In the genomic region with DNA sequence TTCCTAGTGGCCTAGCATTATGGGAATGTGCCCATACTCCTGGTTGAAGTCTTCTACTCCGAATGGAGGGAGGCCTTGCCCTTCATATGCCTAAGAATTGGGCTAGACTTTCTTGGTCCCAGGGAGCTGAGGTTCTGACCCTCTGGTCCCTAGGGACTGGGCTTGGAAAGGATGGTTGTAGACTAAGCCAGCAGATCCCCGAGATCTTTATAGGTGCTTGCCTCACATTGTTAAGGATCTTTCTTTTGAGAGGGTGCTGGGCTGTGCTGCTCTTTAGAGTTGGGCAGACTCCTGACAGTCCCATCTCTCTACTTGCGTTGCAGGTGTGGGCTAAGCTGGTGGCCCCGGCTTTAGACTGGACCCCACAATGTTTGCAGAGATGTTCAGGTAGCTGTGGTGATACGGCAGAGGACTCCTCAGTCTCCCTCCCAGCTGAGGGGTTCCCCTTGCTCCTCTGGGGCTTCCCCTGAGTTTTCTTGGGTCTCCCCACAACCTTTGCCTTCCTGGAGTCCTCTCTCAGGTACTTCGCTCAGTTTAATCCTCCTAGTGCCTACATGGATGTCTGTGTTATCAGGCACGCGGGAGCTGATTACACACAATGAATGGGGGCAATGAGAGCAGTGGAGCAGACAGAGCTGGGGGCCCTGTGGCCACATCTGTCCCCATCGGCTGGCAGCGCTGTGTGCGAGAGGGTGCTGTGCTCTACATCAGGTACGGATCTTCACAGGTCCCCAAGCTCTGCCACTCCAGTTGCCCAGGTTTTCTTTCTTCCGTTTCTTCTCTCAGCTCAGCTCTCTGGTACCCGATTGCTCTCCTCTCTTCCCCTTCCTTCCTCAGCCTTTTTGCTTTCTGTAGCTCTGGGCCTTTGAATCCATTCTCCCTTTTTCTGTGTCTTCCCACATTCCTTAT, we compare ENCODE assay signal across 8 cellular contexts. TPM values are rescaled to one million over a fixed set of nuclear protein-coding genes. Genes with fewer than 3 reads are reported as not detected.
DNase-seq lines count a peak whose midpoint lies in the region; ATAC-seq and TF ChIP-seq lines count a peak whose summit lies in the region.

No MANE protein-coding gene starts in this region.

- H3K9me3 Mint-ChIP-seq in H9 (no peaks in the 10 kb centered on the region), activated B cell treated with CpG ODN at 0.5 μM for 24 hours (no peaks in the 10 kb centered on the region)

- no peak overlapping the region for H2AFZ ChIP-seq in H9 (ENCODE audit: low read length)
- H2AFZ ChIP-seq in smooth muscle cell (ENCODE audit: low read depth): no peak overlapping the region

- no peak overlapping the region for H3K23ac ChIP-seq in H9 (ENCODE audit: insufficient read length, low read depth, low read length)

- H3K4me2 ChIP-seq in H9 (ENCODE audit: insufficient read depth, insufficient read length, low read length) (peak overlapping the region; percentile 97), smooth muscle cell (peak overlapping the region; percentile 92)

- H3K4ac ChIP-seq in H9 (ENCODE audit: low read depth, low read length): no peak overlapping the region

- H3K79me1 ChIP-seq in H9 (ENCODE audit: insufficient read depth, low read depth, low read length, poor library complexity, severe bottlenecking): no peaks in the 10 kb centered on the region

- TF ChIP-seq CTCF in H9 (conservative IDR thresholded peaks at IDR 0.05) (no peak), activated B cell treated with CpG ODN at 0.5 μM for 24 hours (IDR thresholded peaks at IDR 0.05) (no peak), foreskin keratinocyte (conservative IDR thresholded peaks at IDR 0.05) (no peak), smooth muscle cell (IDR thresholded peaks at IDR 0.05; ENCODE audit: borderline replicate concordance, insufficient read depth, poor library complexity, severe bottlenecking) (no peak)

- H3K23me2 ChIP-seq in H9 (ENCODE audit: insufficient read length, low read depth, low read length, poor library complexity, severe bottlenecking): peaks cover 22% of the 10 kb centered on the region

- H2BK15ac ChIP-seq in H9 (ENCODE audit: low read depth, low read length): no peak overlapping the region

- no peak for DNase-seq in H9
- no peak for DNase-seq in activated B cell treated with CpG ODN at 0.5 μM for 24 hours
- DNase-seq in foreskin keratinocyte: no peak
- no peak for DNase-seq in smooth muscle cell (lab: John Stamatoyannopoulos, UW; ENCODE audit: unreplicated experiment)
- no peak for DNase-seq in posterior vena cava (ENCODE audit: low spot score)
- DNase-seq in stimulated activated CD4-positive, alpha-beta T cell treated with anti-CD3 and anti-CD28 coated beads, Interleukin-2, amount 100 ng/mL, for 48 hours: no peak

- CTCF ChIA-PET in activated B cell treated with CpG ODN at 0.5 μM for 24 hours (lab: Charles Lee): interaction anchor here (1.0 kb wide), 1 partner anchor 48 kb away, joined by 3 read pairs; no protein-coding TSS in a partner anchor

- no peak overlapping the region for H4K8ac ChIP-seq in H9 (replicated peaks; ENCODE audit: insufficient read length, low read depth, low read length)

- peak overlapping the region; percentile 96 for H3K4me3 Mint-ChIP-seq in H9
- H3K4me3 Mint-ChIP-seq in activated B cell treated with CpG ODN at 0.5 μM for 24 hours: peak overlapping the region; percentile 92

- peaks cover 30 to 45% of the 10 kb centered on the region in 2 experiments for H3K4me1 Mint-ChIP-seq in H9
- peaks cover 44% of the 10 kb centered on the region for H3K4me1 Mint-ChIP-seq in activated B cell treated with CpG ODN at 0.5 μM for 24 hours

- no peak overlapping the region for H3K18ac ChIP-seq in H9 (ENCODE audit: insufficient read length, low read depth, low read length)

- no peak overlapping the region for H3T11ph ChIP-seq in H9 (ENCODE audit: low read length)

- POLR2A ChIA-PET in activated B cell treated with CpG ODN at 0.5 μM for 24 hours (lab: Charles Lee): interaction anchor here (0.6 to 2.2 kb wide), 7 partner anchors 9 to 806 kb away, joined by 3 to 18 read pairs (median 5); partner anchors contain the start of genes ARHGAP9 and DCTN2

- no peak overlapping the region for H3K14ac ChIP-seq in H9 (ENCODE audit: insufficient read depth, low read length)

- H4K91ac ChIP-seq in H9 (ENCODE audit: insufficient read length, low read depth, low read length): no peak overlapping the region

- H3K27ac Mint-ChIP-seq in H9: peak overlapping the region in 2 of 3 experiments; percentile 95 to 97; a peak in 4 of 7 replicates
- peak overlapping the region; percentile 86 for H3K27ac Mint-ChIP-seq in activated B cell treated with CpG ODN at 0.5 μM for 24 hours

- H3K9me3 ChIP-seq in H9 (ENCODE audit: control insufficient read depth, low read depth, low read length) (no peaks in the 10 kb centered on the region), smooth muscle cell (replicated peaks; ENCODE audit: low read depth) (no peaks in the 10 kb centered on the region)

- peaks cover 3% of the 10 kb centered on the region; the same call in 1 of the 2 replicates for H3K4me1 ChIP-seq in H9 (ENCODE audit: insufficient read depth, low read length)
- H3K4me1 ChIP-seq in foreskin keratinocyte: peaks cover 14% of the 10 kb centered on the region
- H3K4me1 ChIP-seq in smooth muscle cell (ENCODE audit: low read depth): peaks cover 31% of the 10 kb centered on the region

- H3K36me3 Mint-ChIP-seq in H9 (ENCODE audit: insufficient read depth in 1 of 3, low read depth in 3 of 3) (peaks cover 11 to 38% (median 37%) of the 10 kb centered on the region in 3 experiments), activated B cell treated with CpG ODN at 0.5 μM for 24 hours (ENCODE audit: low read depth) (peaks cover 57% of the 10 kb centered on the region)

- H3K79me2 ChIP-seq in H9 (ENCODE audit: insufficient read depth, low read length) (no peaks in the 10 kb centered on the region), smooth muscle cell (ENCODE audit: low read depth) (peaks cover 37% of the 10 kb centered on the region)

- no peaks in the 10 kb centered on the region for H3K36me3 ChIP-seq in smooth muscle cell (ENCODE audit: low read depth)

- H2BK5ac ChIP-seq in H9 (ENCODE audit: insufficient read length, low read length): no peak overlapping the region

- H2BK12ac ChIP-seq in H9 (ENCODE audit: insufficient read length, low read depth, low read length): no peak overlapping the region

- ATAC-seq in activated B cell treated with CpG ODN at 0.5 μM for 24 hours (ENCODE audit: low read depth) (no peak), foreskin keratinocyte (no peak), HG02759 (IDR thresholded peaks at IDR 0.05; ENCODE audit: unreplicated experiment) (no peak), GM21367 (IDR thresholded peaks at IDR 0.05; ENCODE audit: unreplicated experiment) (no peak)

- no peak overlapping the region for H2BK120ac ChIP-seq in H9 (ENCODE audit: low read depth, low read length, poor library complexity, severe bottlenecking)

- WGBS in H9 (ENCODE audit: extremely low coverage, insufficient read length, low lambda C conversion rate): no CpG with 5 or more reads among the region's 14 CpGs
- 79% methylated on average over 14 of the region's 14 CpGs for WGBS in smooth muscle cell (ENCODE audit: low lambda C conversion rate)

- H4K20me1 ChIP-seq in H9 (ENCODE audit: control insufficient read depth, insufficient read depth, insufficient read length) (no peaks in the 10 kb centered on the region), smooth muscle cell (ENCODE audit: low read depth) (peaks cover 42% of the 10 kb centered on the region)

- no peak overlapping the region for H2AK5ac ChIP-seq in H9 (ENCODE audit: insufficient read length, low read length)

- H3K27me3 Mint-ChIP-seq in H9 (ENCODE audit: low read depth) (no peaks in the 10 kb centered on the region; the same call in 1 of the 2 replicates), activated B cell treated with CpG ODN at 0.5 μM for 24 hours (no peaks in the 10 kb centered on the region)

- H3K4me3 ChIP-seq in smooth muscle cell: peak overlapping the region; percentile 97

- H2BK20ac ChIP-seq in H9 (ENCODE audit: low read depth, low read length, poor library complexity, severe bottlenecking): no peak overlapping the region

- peaks cover 32% of the 10 kb centered on the region for H3F3A ChIP-seq in smooth muscle cell (ENCODE audit: low read depth)

- no peaks in the 10 kb centered on the region for H3K27me3 ChIP-seq in H9 (ENCODE audit: insufficient read depth, low read length)
- H3K27me3 ChIP-seq in foreskin keratinocyte: no peaks in the 10 kb centered on the region
- no peaks in the 10 kb centered on the region for H3K27me3 ChIP-seq in smooth muscle cell (ENCODE audit: low read depth)

- peak overlapping the region; percentile 53 for H3K9ac ChIP-seq in H9 (ENCODE audit: extremely low read depth, insufficient read length, low read length)
- peak overlapping the region; percentile 81 for H3K9ac ChIP-seq in smooth muscle cell (ENCODE audit: low read depth)

- no peak overlapping the region for H3K56ac ChIP-seq in H9 (ENCODE audit: insufficient read length, low read depth, low read length)

- intact Hi-C loops in activated B cell treated with CpG ODN at 0.5 μM for 24 hours (cut with micrococcal nuclease) (loop anchor here (2.0 to 5.0 kb wide), 5 partner anchors 59 to 1697 kb away; partner anchors contain the start of genes DNAJC14, RPL41, TSPAN31 and ZC3H10), posterior vena cava (cut with DNase I) (no loop called here)

- H4K5ac ChIP-seq in H9 (ENCODE audit: insufficient read length, low read depth, low read length): no peak overlapping the region

- H3K27ac ChIP-seq in H9 (ENCODE audit: insufficient read length, low read depth, low read length): no peak overlapping the region
- H3K27ac ChIP-seq in foreskin keratinocyte: peak overlapping the region; percentile 42
- H3K27ac ChIP-seq in smooth muscle cell (ENCODE audit: low read depth): peak overlapping the region; percentile 97

RNA-seq across cellular contexts. Expression of gene MBD6, which starts 1.3 kb away (rescaled TPM):
- total RNA-seq in H9 (2021): 66.0 and 66.8 TPM in 2 replicates
- total RNA-seq in activated B cell treated with CpG ODN at 0.5 μM for 24 hours: 96.0 and 105 TPM in 2 replicates
- 11.8 and 12.2 TPM in 2 replicates for total RNA-seq in foreskin keratinocyte
- 16.5 and 18.3 TPM in 2 replicates for polyA plus RNA-seq in foreskin keratinocyte
- total RNA-seq in smooth muscle cell: 3.7 and 9.1 TPM in 2 replicates
- polyA plus RNA-seq in smooth muscle cell: 11.7 and 18.4 TPM in 2 replicates
- total RNA-seq in posterior vena cava: 10 to 100 TPM; 46.5 to 49.1 TPM

RNA-seq across cellular contexts. Expression of gene DDIT3, which starts 3.6 kb away (rescaled TPM):
- total RNA-seq in H9 (2021) (12.8 and 14.1 TPM in 2 replicates), activated B cell treated with CpG ODN at 0.5 μM for 24 hours (30.5 and 34.3 TPM in 2 replicates), foreskin keratinocyte (14.5 and 15.2 TPM in 2 replicates), smooth muscle cell (25.8 and 28.4 TPM in 2 replicates), posterior vena cava (10 to 100 TPM; 34.0 to 43.8 TPM)
- polyA plus RNA-seq in foreskin keratinocyte (17.7 and 20.0 TPM in 2 replicates), smooth muscle cell (27.8 and 43.5 TPM in 2 replicates)

RNA-seq across cellular contexts. Expression of gene DCTN2, which starts 23.0 kb away (rescaled TPM):
- total RNA-seq in H9 (2021) (96.6 and 97.7 TPM in 2 replicates), activated B cell treated with CpG ODN at 0.5 μM for 24 hours (83.3 and 91.8 TPM in 2 replicates), foreskin keratinocyte (112 and 118 TPM in 2 replicates), smooth muscle cell (88.0 and 107 TPM in 2 replicates), posterior vena cava (100 to 1,000 TPM in 1 of 2 donors, 10 to 100 TPM in 1; 90.6 to 104 TPM)
- polyA plus RNA-seq in foreskin keratinocyte (145 and 161 TPM in 2 replicates), smooth muscle cell (119 and 127 TPM in 2 replicates)

RNA-seq across cellular contexts. Expression of gene KIF5A, which starts 25.9 kb away (rescaled TPM):
- total RNA-seq in H9 (2021): 17.7 and 18.5 TPM in 2 replicates
- total RNA-seq in activated B cell treated with CpG ODN at 0.5 μM for 24 hours: 0.13 and 0.15 TPM in 2 replicates
- total RNA-seq in foreskin keratinocyte: 0.10 and 0.11 TPM in 2 replicates
- polyA plus RNA-seq in foreskin keratinocyte: 0.04 and 0.06 TPM in 2 replicates
- 2.2 and 2.8 TPM in 2 replicates for total RNA-seq in smooth muscle cell
- polyA plus RNA-seq in smooth muscle cell: 0.34 and 0.53 TPM in 2 replicates
- under 1 TPM; 0.10 to 0.14 TPM for total RNA-seq in posterior vena cava

RNA-seq across cellular contexts. Expression of gene MARS1, which starts 36.1 kb away (rescaled TPM):
- 352 and 368 TPM in 2 replicates for total RNA-seq in H9 (2021)
- 368 and 425 TPM in 2 replicates for total RNA-seq in activated B cell treated with CpG ODN at 0.5 μM for 24 hours
- 215 and 307 TPM in 2 replicates for total RNA-seq in foreskin keratinocyte
- 186 and 224 TPM in 2 replicates for polyA plus RNA-seq in foreskin keratinocyte
- 192 and 629 TPM in 2 replicates for total RNA-seq in smooth muscle cell
- polyA plus RNA-seq in smooth muscle cell: 186 and 187 TPM in 2 replicates
- total RNA-seq in posterior vena cava: 100 to 1,000 TPM; 135 to 142 TPM
